In genomic region chr4:41881931-41882621, GRCh38 we compare ENCODE assay signal across 8 cellular contexts. TPM values are rescaled to one million over a fixed set of nuclear protein-coding genes. Genes with fewer than 3 reads are reported as not detected.
DNase-seq lines count a peak whose midpoint lies in the region; ATAC-seq and TF ChIP-seq lines count a peak whose summit lies in the region.

No MANE protein-coding gene starts in this region.

- H3K27ac Mint-ChIP-seq in naive thymus-derived CD4-positive, alpha-beta T cell, result no peak overlapping the region

- intact Hi-C loops in A673 (cut with micrococcal nuclease; ENCODE audit: unreplicated experiment), result no loop called here
- intact Hi-C loops in colonic mucosa (cut with DNase I), result loop anchor here (2.0 kb wide), 1 partner anchor 189 kb away; no protein-coding TSS in a partner anchor
- intact Hi-C loops in naive thymus-derived CD4-positive, alpha-beta T cell (cut with micrococcal nuclease), result loop anchor here (1.0 to 10.0 kb wide), 3 partner anchors 189 to 601 kb away; partner anchors contain the start of gene SHISA3 (in 1 of the 2)

- H3K4me3 ChIP-seq in A673 (ENCODE audit: low read depth, low read length, poor library complexity, severe bottlenecking), result peak overlapping the region; percentile 40
- H3K4me3 ChIP-seq in HEK293 (ENCODE audit: low read depth, low read length), result peak overlapping the region; percentile 35
- peak overlapping the region; percentile 14 for H3K4me3 ChIP-seq in colonic mucosa
- peak overlapping the region; percentile 55 for H3K4me3 ChIP-seq in naive thymus-derived CD4-positive, alpha-beta T cell (ENCODE audit: low read length)

- H3K27me3 Mint-ChIP-seq in naive thymus-derived CD4-positive, alpha-beta T cell, result peaks cover 45 to 88% (median 64%) of the 10 kb centered on the region in 5 donors

- H3K4me1 ChIP-seq in A673 (ENCODE audit: insufficient read depth, low read length, poor library complexity, severe bottlenecking) (peaks cover 10% of the 10 kb centered on the region), HEK293 (ENCODE audit: control insufficient read depth, insufficient read depth, low read length) (no peaks in the 10 kb centered on the region), colonic mucosa (no peaks in the 10 kb centered on the region)
- peaks cover 0 to 14% of the 10 kb centered on the region in 2 donors for H3K4me1 ChIP-seq in naive thymus-derived CD4-positive, alpha-beta T cell (ENCODE audit: control insufficient read depth in 2 of 2, insufficient read depth in 2 of 2, low read length in 2 of 2)

- H3K9ac ChIP-seq in colonic mucosa (ENCODE audit: low read depth in 2 of 2, low read length in 2 of 2), result no peak overlapping the region

- CTCF ChIA-PET in A673 (lab: Charles Lee), result no interaction called here
- CTCF ChIA-PET in HEK293 (lab: Yijun Ruan, JAX), result interaction anchor here (0.6 to 1.0 kb wide), 2 partner anchors 187 to 605 kb away, joined by 4 to 5 read pairs; no protein-coding TSS in a partner anchor
- CTCF ChIA-PET in naive thymus-derived CD4-positive, alpha-beta T cell (lab: Charles Lee), result no interaction called here

- TF ChIP-seq CTCF in A673 (conservative IDR thresholded peaks at IDR 0.05; ENCODE audit: low read depth, low read length) (no peak), HEK293 (tag by site-specific recombination; IDR thresholded peaks at IDR 0.05) (no peak), colonic mucosa (IDR thresholded peaks at IDR 0.05) (no peak)

- H3K4me1 Mint-ChIP-seq in naive thymus-derived CD4-positive, alpha-beta T cell, result peaks cover 2 to 33% (median 20%) of the 10 kb centered on the region in 7 donors

- no peaks in the 10 kb centered on the region for H3K36me3 Mint-ChIP-seq in naive thymus-derived CD4-positive, alpha-beta T cell

- H3K9me3 Mint-ChIP-seq in naive thymus-derived CD4-positive, alpha-beta T cell, result peaks cover 0 to 4% (median 0%) of the 10 kb centered on the region in 11 donors

- BruUV-seq in A673 (replicated peaks; lab: Mats Ljungman, UMichigan), result no TSS peak

- H3K27me3 ChIP-seq in A673 (replicated peaks; ENCODE audit: insufficient read depth, low read depth, low read length, poor library complexity) (peaks cover 57% of the 10 kb centered on the region), colonic mucosa (peaks cover 55% of the 10 kb centered on the region)
- peaks cover 0 to 27% of the 10 kb centered on the region in 2 donors for H3K27me3 ChIP-seq in naive thymus-derived CD4-positive, alpha-beta T cell (ENCODE audit: control insufficient read depth in 2 of 2, insufficient read depth in 2 of 2, low read length in 2 of 2)

- POLR2A ChIA-PET in A673 (lab: Charles Lee; ENCODE audit: low non-redundant PET) (no interaction called here), HEK293 (lab: Yijun Ruan, JAX) (no interaction called here)
- POLR2A ChIA-PET in naive thymus-derived CD4-positive, alpha-beta T cell (lab: Charles Lee), result no interaction called here

- no peak overlapping the region for H3K27ac ChIP-seq in A673 (ENCODE audit: low read depth, low read length, poor library complexity, severe bottlenecking)
- no peak overlapping the region; the same call in 1 of the 2 replicates for H3K27ac ChIP-seq in HEK293 (ENCODE audit: extremely low read depth, low read depth, low read length)
- H3K27ac ChIP-seq in colonic mucosa, result no peak overlapping the region
- H3K27ac ChIP-seq in naive thymus-derived CD4-positive, alpha-beta T cell (ENCODE audit: low read depth, low read length), result no peak overlapping the region

- H3K9me3 ChIP-seq in A673 (ENCODE audit: low read depth, low read length, poor library complexity, severe bottlenecking) (no peaks in the 10 kb centered on the region), HEK293 (ENCODE audit: control insufficient read depth, insufficient read depth, low read depth, low read length) (no peaks in the 10 kb centered on the region), colonic mucosa (no peaks in the 10 kb centered on the region)
- H3K9me3 ChIP-seq in naive thymus-derived CD4-positive, alpha-beta T cell (ENCODE audit: control insufficient read depth in 2 of 3, low read length in 3 of 3), result no peaks in the 10 kb centered on the region

- H3K4me3 Mint-ChIP-seq in naive thymus-derived CD4-positive, alpha-beta T cell, result peak overlapping the region in 9 of 10 donors; percentile 56 to 82 (median 76)

- H3K36me3 ChIP-seq in A673 (ENCODE audit: insufficient read depth, low read length, poor library complexity, severe bottlenecking), result no peaks in the 10 kb centered on the region
- H3K36me3 ChIP-seq in HEK293 (ENCODE audit: control insufficient read depth in 2 of 2, insufficient read depth in 1 of 2, low read length in 2 of 2), result no peaks in the 10 kb centered on the region
- H3K36me3 ChIP-seq in colonic mucosa, result no peaks in the 10 kb centered on the region
- H3K36me3 ChIP-seq in naive thymus-derived CD4-positive, alpha-beta T cell (ENCODE audit: control insufficient read depth in 2 of 3, insufficient read depth in 3 of 3, low read length in 3 of 3), result no peaks in the 10 kb centered on the region

- DNase-seq in A673 (ENCODE audit: low spot score) (no peak), colonic mucosa (no peak), SIG-M5 treated with dmso at 0.1 percent for 504 hours (lab: John Stamatoyannopoulos, UW; ENCODE audit: unreplicated experiment) (no peak), OCI-M1 (lab: John Stamatoyannopoulos, UW) (no peak)
- no peak for DNase-seq in naive thymus-derived CD4-positive, alpha-beta T cell

- ATAC-seq in naive thymus-derived CD4-positive, alpha-beta T cell, result no peak
- ATAC-seq in HG03432 (IDR thresholded peaks at IDR 0.05; ENCODE audit: unreplicated experiment) (no peak), HG03196 (IDR thresholded peaks at IDR 0.05; ENCODE audit: unreplicated experiment) (no peak)

TF ChIP-seq in HEK293, 187 proteins besides CTCF, POLR2A, EP300 and RAD21 (continues in another document):
- no peak for TF ChIP-seq ZNF777 (tag by site-specific recombination; IDR thresholded peaks at IDR 0.05; ENCODE audit: borderline replicate concordance)
- no peak for TF ChIP-seq ZNF280C (tag by site-specific recombination; IDR thresholded peaks at IDR 0.05)
- no peak for TF ChIP-seq ZNF776 (tag by site-specific recombination; IDR thresholded peaks at IDR 0.05; ENCODE audit: borderline replicate concordance)
- TF ChIP-seq, protein P1, sequence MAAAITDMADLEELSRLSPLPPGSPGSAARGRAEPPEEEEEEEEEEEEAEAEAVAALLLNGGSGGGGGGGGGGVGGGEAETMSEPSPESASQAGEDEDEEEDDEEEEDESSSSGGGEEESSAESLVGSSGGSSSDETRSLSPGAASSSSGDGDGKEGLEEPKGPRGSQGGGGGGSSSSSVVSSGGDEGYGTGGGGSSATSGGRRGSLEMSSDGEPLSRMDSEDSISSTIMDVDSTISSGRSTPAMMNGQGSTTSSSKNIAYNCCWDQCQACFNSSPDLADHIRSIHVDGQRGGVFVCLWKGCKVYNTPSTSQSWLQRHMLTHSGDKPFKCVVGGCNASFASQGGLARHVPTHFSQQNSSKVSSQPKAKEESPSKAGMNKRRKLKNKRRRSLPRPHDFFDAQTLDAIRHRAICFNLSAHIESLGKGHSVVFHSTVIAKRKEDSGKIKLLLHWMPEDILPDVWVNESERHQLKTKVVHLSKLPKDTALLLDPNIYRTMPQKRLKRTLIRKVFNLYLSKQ (tag by site-specific recombination; IDR thresholded peaks at IDR 0.05; ENCODE audit: borderline replicate concordance), result no peak
- TF ChIP-seq YY2 (tag by site-specific recombination; IDR thresholded peaks at IDR 0.05), result no peak
- TF ChIP-seq, protein P2, sequence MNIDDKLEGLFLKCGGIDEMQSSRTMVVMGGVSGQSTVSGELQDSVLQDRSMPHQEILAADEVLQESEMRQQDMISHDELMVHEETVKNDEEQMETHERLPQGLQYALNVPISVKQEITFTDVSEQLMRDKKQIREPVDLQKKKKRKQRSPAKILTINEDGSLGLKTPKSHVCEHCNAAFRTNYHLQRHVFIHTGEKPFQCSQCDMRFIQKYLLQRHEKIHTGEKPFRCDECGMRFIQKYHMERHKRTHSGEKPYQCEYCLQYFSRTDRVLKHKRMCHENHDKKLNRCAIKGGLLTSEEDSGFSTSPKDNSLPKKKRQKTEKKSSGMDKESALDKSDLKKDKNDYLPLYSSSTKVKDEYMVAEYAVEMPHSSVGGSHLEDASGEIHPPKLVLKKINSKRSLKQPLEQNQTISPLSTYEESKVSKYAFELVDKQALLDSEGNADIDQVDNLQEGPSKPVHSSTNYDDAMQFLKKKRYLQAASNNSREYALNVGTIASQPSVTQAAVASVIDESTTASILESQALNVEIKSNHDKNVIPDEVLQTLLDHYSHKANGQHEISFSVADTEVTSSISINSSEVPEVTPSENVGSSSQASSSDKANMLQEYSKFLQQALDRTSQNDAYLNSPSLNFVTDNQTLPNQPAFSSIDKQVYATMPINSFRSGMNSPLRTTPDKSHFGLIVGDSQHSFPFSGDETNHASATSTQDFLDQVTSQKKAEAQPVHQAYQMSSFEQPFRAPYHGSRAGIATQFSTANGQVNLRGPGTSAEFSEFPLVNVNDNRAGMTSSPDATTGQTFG (tag by site-specific recombination; IDR thresholded peaks at IDR 0.05; ENCODE audit: borderline replicate concordance), result no peak

RNA-seq across cellular contexts. Expression of gene TMEM33, which starts 53.2 kb away (rescaled TPM):
- total RNA-seq in A673 (2021) (88.2 and 104 TPM in 2 replicates), colonic mucosa (10 to 100 TPM; 75.4 to 93.0 TPM)
- 10 to 100 TPM; 24.2 to 61.9 (median 39.6) TPM for total RNA-seq in naive thymus-derived CD4-positive, alpha-beta T cell
- polyA plus RNA-seq in naive thymus-derived CD4-positive, alpha-beta T cell, result 10 to 100 TPM; 14.9 to 20.7 TPM
